In genomic region chr13:33817843-33818661, GRCh38 we compare ENCODE assay signal across 8 cellular contexts. TPM values are rescaled to one million over a fixed set of nuclear protein-coding genes. Genes with fewer than 3 reads are reported as not detected.
DNase-seq lines count a peak whose midpoint lies in the region; ATAC-seq, FAIRE-seq and TF ChIP-seq lines count a peak whose summit lies in the region.

RFC3 (plus strand) TSS chr13:33818149; CDS start chr13:33818179, 30 bp downstream.

- H3K4me1 ChIP-seq in HepG2 (ENCODE audit: insufficient read depth, low read length), result peaks cover 57% of the 10 kb centered on the region

- no peaks in the 10 kb centered on the region; a peak in 1 of 5 replicates for H3K27me3 ChIP-seq in HepG2 (ENCODE audit: control insufficient read depth in 1 of 2, insufficient read depth in 2 of 2, low read length in 2 of 2)

- POLR2A ChIA-PET in HepG2 (lab: Yijun Ruan, JAX), result interaction anchor here (0.8 to 1.7 kb wide), 6 partner anchors 9 to 139 kb away, joined by 3 to 5 read pairs (median 4); no protein-coding TSS in a partner anchor

- peak; percentile 13 to 90 (median 80) for DNase-seq in C1 segment of cervical spinal cord (lab: John Stamatoyannopoulos, UW)
- peak; percentile 80 for DNase-seq in NCI-H774 (lab: John Stamatoyannopoulos, UW)
- peak; percentile 88 to 89 for DNase-seq in activated CD4-positive, alpha-beta T cell treated with anti-CD3 and anti-CD28 coated beads, Interleukin-2, amount 50 U/mL, for 4 hours
- DNase-seq in dermis blood vessel endothelial cell, result peak; percentile 98
- DNase-seq in HepG2 (ENCODE audit: low spot score), result peak; percentile 90
- peak; percentile 90 for DNase-seq in stimulated activated CD4-positive, alpha-beta T cell treated with anti-CD3 and anti-CD28 coated beads, Interleukin-4, amount 100 ng/mL, for 1 hour

- peak within 1 kb of the TSS; percentile 60 for H2AFZ ChIP-seq in HepG2 (ENCODE audit: low read length)

- 5% methylated on average over 42 of the region's 52 CpGs for WGBS in HepG2 (ENCODE audit: low lambda C conversion rate)

- TF ChIP-seq CTCF in HepG2 (CRISPR knock-in tag; IDR thresholded peaks at IDR 0.05), result peak; percentile 32; the same call in 1 of the 2 replicates

- in situ Hi-C loops in HepG2 (cut with HindIII; ENCODE audit: extremely low pct_ligation_motif_present, low pct_unique_long_range_greater_than_20kb), result no loop called here

- TF ChIP-seq EP300 in HepG2 (IDR thresholded peaks at IDR 0.05; ENCODE audit: low read depth in 2 of 2, low read length in 2 of 2) (peak in 1 of 2 experiments; percentile 20; a peak in 1 of 4 replicates), HepG2 (CRISPR knock-in tag; IDR thresholded peaks at IDR 0.05; ENCODE audit: borderline replicate concordance) (no peak)

- H3K4me2 ChIP-seq in HepG2 (ENCODE audit: low read depth, low read length), result peak within 1 kb of the TSS; percentile 75

- peak within 1 kb of the TSS; percentile 77 for H3K27ac ChIP-seq in HepG2 (ENCODE audit: extremely low read length, insufficient read depth, low read length)

- H3K4me3 ChIP-seq in HepG2 (replicated peaks in 1 of 3; ENCODE audit: insufficient read depth in 1 of 3, low read depth in 2 of 3, low read length in 3 of 3), result peak within 1 kb of the TSS; percentile 65 to 90 (median 77)

- intact Hi-C loops in HepG2 (cut with micrococcal nuclease; ENCODE audit: unreplicated experiment), result loop anchor here (5.0 kb wide), 2 partner anchors 54 to 276 kb away; no protein-coding TSS in a partner anchor

- CTCF ChIA-PET in HepG2 (lab: Yijun Ruan, JAX; ENCODE audit: low intra/inter-chr PET ratio, low total read pairs), result no interaction called here

- FAIRE-seq in HepG2 (lab: Jason Lieb, UNC), result peak; percentile 77

- peak; percentile 59 to 62; a peak in 3 of 4 replicates for TF ChIP-seq POLR2A in HepG2 (IDR thresholded peaks at IDR 0.05; ENCODE audit: insufficient read depth in 1 of 2, low read depth in 2 of 2, low read length in 2 of 2)

- no peaks in the 10 kb centered on the region for H3K9me3 ChIP-seq in HepG2 (ENCODE audit: low read length)

- ATAC-seq in GM19372 (IDR thresholded peaks at IDR 0.05; ENCODE audit: low read depth, unreplicated experiment), result peak; percentile 98
- ATAC-seq in HG03558 (IDR thresholded peaks at IDR 0.05; ENCODE audit: extremely low read depth, unreplicated experiment), result peak; percentile 68
- peak; percentile 97 for ATAC-seq in HepG2

- peak within 1 kb of the TSS; percentile 82 for H3K9ac ChIP-seq in HepG2 (ENCODE audit: insufficient read depth, low read depth, low read length)

- peak; percentile 21; the same call in 1 of the 2 replicates for TF ChIP-seq RAD21 in HepG2 (CRISPR knock-in tag; IDR thresholded peaks at IDR 0.05)

- TSS peak; percentile 73 for BruUV-seq in HepG2 (replicated peaks; lab: Mats Ljungman, UMichigan)

- peaks cover 3 to 20% of the 10 kb centered on the region in 2 experiments; a peak in 2 of 5 replicates for H3K36me3 ChIP-seq in HepG2 (replicated peaks in 1 of 2; ENCODE audit: control insufficient read depth in 1 of 2, insufficient read depth in 2 of 2, low read length in 2 of 2)

- H4K20me1 ChIP-seq in HepG2 (ENCODE audit: insufficient read depth, low read length), result no peaks in the 10 kb centered on the region

- peaks cover 41% of the 10 kb centered on the region for H3K79me2 ChIP-seq in HepG2 (ENCODE audit: insufficient read depth, low read length)

TF ChIP-seq in HepG2, 621 proteins besides CTCF, POLR2A, EP300 and RAD21 (continues in another document):
- no peak for TF ChIP-seq ZNF7 (CRISPR knock-in tag; IDR thresholded peaks at IDR 0.05)
- peak; percentile 93 for TF ChIP-seq REPIN1 (CRISPR knock-in tag; IDR thresholded peaks at IDR 0.05; ENCODE audit: borderline replicate concordance, low read depth)
- TF ChIP-seq ZNF33A (CRISPR knock-in tag; IDR thresholded peaks at IDR 0.05; ENCODE audit: borderline replicate concordance), result peak; percentile 61; the same call in 1 of the 2 replicates
- TF ChIP-seq GFI1 (CRISPR knock-in tag; IDR thresholded peaks at IDR 0.05; ENCODE audit: borderline replicate concordance), result peak; percentile 72
- no peak for TF ChIP-seq ZNF678 (CRISPR knock-in tag; IDR thresholded peaks at IDR 0.05)
- TF ChIP-seq ZNF510 (CRISPR knock-in tag; IDR thresholded peaks at IDR 0.05; ENCODE audit: low read depth), result no peak
- no peak for TF ChIP-seq ZNF660 (CRISPR knock-in tag; IDR thresholded peaks at IDR 0.05; ENCODE audit: borderline replicate concordance, low read depth)
- no peak for TF ChIP-seq ZNF546 (CRISPR knock-in tag; conservative IDR thresholded peaks at IDR 0.05)
- no peak for TF ChIP-seq RBAK (CRISPR knock-in tag; IDR thresholded peaks at IDR 0.05)
- TF ChIP-seq CHCHD3 (CRISPR knock-in tag; IDR thresholded peaks at IDR 0.05), result peak; percentile 77; the same call in 1 of the 2 replicates
- no peak for TF ChIP-seq ZNF607 (CRISPR knock-in tag; IDR thresholded peaks at IDR 0.05; ENCODE audit: borderline replicate concordance)
- no peak for TF ChIP-seq LBX2 (CRISPR knock-in tag; IDR thresholded peaks at IDR 0.05; ENCODE audit: borderline replicate concordance)
- peak; percentile 75 for TF ChIP-seq RBFOX2 (IDR thresholded peaks at IDR 0.05; ENCODE audit: low read depth, low read length)
- no peak for TF ChIP-seq SMC3 (IDR thresholded peaks at IDR 0.05; ENCODE audit: low read length)
- peak; percentile 83; the same call in 1 of the 2 replicates for TF ChIP-seq ZNF816 (CRISPR knock-in tag; IDR thresholded peaks at IDR 0.05; ENCODE audit: borderline replicate concordance)
- no peak for TF ChIP-seq ATF6 (CRISPR knock-in tag; conservative IDR thresholded peaks at IDR 0.05)
- 0 out of 2 replicates have a peak, but pooled peaks have one; percentile 61 for TF ChIP-seq DNMT1 (CRISPR knock-in tag; IDR thresholded peaks at IDR 0.05)
- 0 out of 2 replicates have a peak, but pooled peaks have one; percentile 53 for TF ChIP-seq ZBTB42 (CRISPR knock-in tag; IDR thresholded peaks at IDR 0.05)
- peak; percentile 69; the same call in 1 of the 2 replicates for TF ChIP-seq ZNF670 (CRISPR knock-in tag; IDR thresholded peaks at IDR 0.05; ENCODE audit: borderline replicate concordance)
- TF ChIP-seq HNF4G (IDR thresholded peaks at IDR 0.05; ENCODE audit: borderline replicate concordance, low read depth, low read length), result peak; percentile 40; the same call in 1 of the 2 replicates
- 0 out of 2 replicates have a peak, but pooled peaks have one; percentile 48 for TF ChIP-seq HNF4G (CRISPR knock-in tag; IDR thresholded peaks at IDR 0.05; ENCODE audit: borderline replicate concordance, low read depth)
- TF ChIP-seq TCF7 (IDR thresholded peaks at IDR 0.05; ENCODE audit: low read depth), result no peak
- TF ChIP-seq MXD4 (CRISPR knock-in tag; IDR thresholded peaks at IDR 0.05), result peak; percentile 90

RNA-seq across cellular contexts. Expression of gene RFC3, which starts in this region (rescaled TPM):
- total RNA-seq in dermis blood vessel endothelial cell (15.0 and 28.2 TPM in 2 replicates), HepG2 (2016; rRNA removed; fragmentation: Illumina TruSeq; extraction: Trizol) (55.7 and 80.1 TPM in 2 replicates)
- total RNA-seq in HepG2 (2016; cell fraction: cytosol; rRNA removed; fragmentation: Illumina TruSeq; extraction: Trizol; ENCODE audit: low read depth), result 9.2 and 9.8 TPM in 2 replicates
- 55.6 and 78.6 TPM in 2 replicates for total RNA-seq in HepG2 (2016; cell fraction: insoluble cytoplasmic fraction; rRNA removed; fragmentation: Illumina TruSeq; extraction: Trizol)
- total RNA-seq in HepG2 (2016; cell fraction: membrane; rRNA removed; fragmentation: Illumina TruSeq; extraction: Trizol), result 17.3 and 19.4 TPM in 2 replicates
- total RNA-seq in HepG2 (2016; cell fraction: nucleus; rRNA removed; fragmentation: Illumina TruSeq; extraction: Trizol), result 88.7 and 100 TPM in 2 replicates
- polyA plus RNA-seq in HepG2 (2011; rRNA removed), result 10.3 and 16.0 TPM in 2 replicates
- 7.9 and 8.1 TPM in 2 replicates for polyA plus RNA-seq in HepG2 (2011; cell fraction: cytosol; rRNA removed)
- polyA plus RNA-seq in HepG2 (2011; cell fraction: nucleus; rRNA removed), result 13.3 and 17.4 TPM in 2 replicates
- polyA plus RNA-seq in HepG2 (2012), result 9.4 and 21.3 TPM in 2 replicates
- 3.6 and 3.7 TPM in 2 replicates for polyA plus RNA-seq in HepG2 (2016; cell fraction: cytosol; fragmentation: Illumina TruSeq; extraction: Trizol; ENCODE audit: low read depth)
- polyA plus RNA-seq in HepG2 (2016; cell fraction: insoluble cytoplasmic fraction; fragmentation: Illumina TruSeq; extraction: Trizol; ENCODE audit: low read depth), result 80.2 and 84.4 TPM in 2 replicates
- 10.4 and 10.6 TPM in 2 replicates for polyA plus RNA-seq in HepG2 (2016; cell fraction: membrane; fragmentation: Illumina TruSeq; extraction: Trizol; ENCODE audit: low read depth)
- polyA plus RNA-seq in HepG2 (2016; cell fraction: nucleus; fragmentation: Illumina TruSeq; extraction: Trizol; ENCODE audit: insufficient read depth, low read depth), result 46.4 and 49.2 TPM in 2 replicates
- polyA minus RNA-seq in HepG2 (2011; rRNA and poly(A)+ RNA removed; ENCODE audit: low replicate concordance), result 12.9 and 24.6 TPM in 2 replicates
- polyA minus RNA-seq in HepG2 (2011; cell fraction: cytosol; rRNA and poly(A)+ RNA removed), result 10.2 and 17.7 TPM in 2 replicates
- 89.3 and 136 TPM in 2 replicates for polyA minus RNA-seq in HepG2 (2011; cell fraction: nucleus; rRNA and poly(A)+ RNA removed)

Comparison
In these comparisons a context has a peak if more than half of its experiments do, and no peak if none do; other contexts are left out.
1. Peak in every context shown above with its lines: DNase-seq, ATAC-seq, H3K4me3 ChIP-seq and H3K27ac ChIP-seq.